16 cellular contexts compared by ENCODE assay signal in genomic region chr2:57965219-57965618, GRCh38.
DNase-seq lines count a peak whose midpoint lies in the region; ATAC-seq, FAIRE-seq and TF ChIP-seq lines count a peak whose summit lies in the region.
"Had no signal": no experiment of that assay in that cellular context is flagged by ENCODE, and none has a peak within 500 bp of the region (broad histone marks: within the 10 kb centered on the region; RNA-seq: fewer than 3 reads in every experiment).

No MANE protein-coding gene starts in this region.

- POLR2A ChIA-PET in HepG2 (lab: Yijun Ruan, JAX): no interaction called here

- no peaks in the 10 kb centered on the region for H3K9me3 ChIP-seq in HepG2 (ENCODE audit: low read length)
- no peaks in the 10 kb centered on the region for H3K9me3 ChIP-seq in right lobe of liver

- H3K4me3 ChIP-seq in HepG2 (replicated peaks in 1 of 3; ENCODE audit: insufficient read depth in 1 of 3, low read depth in 2 of 3, low read length in 3 of 3) (no peak overlapping the region), right lobe of liver (no peak overlapping the region)
- H3K4me3 ChIP-seq: GM23338 had no signal

- no peak overlapping the region for H3K9ac ChIP-seq in HepG2 (ENCODE audit: insufficient read depth, low read depth, low read length)

- TF ChIP-seq RAD21 in HepG2 (CRISPR knock-in tag; IDR thresholded peaks at IDR 0.05): no peak
- TF ChIP-seq RAD21 in Ishikawa (IDR thresholded peaks at IDR 0.05; ENCODE audit: low read depth): no peak

- H2AFZ ChIP-seq in HepG2 (ENCODE audit: low read length): no peak overlapping the region
- H2AFZ ChIP-seq: GM23338 had no signal

- H3K27ac ChIP-seq in HepG2 (ENCODE audit: extremely low read length, insufficient read depth, low read length) (no peak overlapping the region), right lobe of liver (no peak overlapping the region)
- H3K27ac ChIP-seq: C4-2B had no signal

- H3K79me2 ChIP-seq in HepG2 (ENCODE audit: insufficient read depth, low read length): no peaks in the 10 kb centered on the region

- H3K36me3 ChIP-seq in HepG2 (replicated peaks in 1 of 2; ENCODE audit: control insufficient read depth in 1 of 2, insufficient read depth in 2 of 2, low read length in 2 of 2): no peaks in the 10 kb centered on the region
- H3K36me3 ChIP-seq in right lobe of liver: no peaks in the 10 kb centered on the region

- ATAC-seq in HepG2: no peak
- ATAC-seq in right lobe of liver: no peak
- ATAC-seq: CD8-positive, alpha-beta T cell; GM23338; HCT116 had no signal

- no peaks in the 10 kb centered on the region for H3K4me1 ChIP-seq in HepG2 (ENCODE audit: insufficient read depth, low read length)
- H3K4me1 ChIP-seq in right lobe of liver: no peaks in the 10 kb centered on the region

- TF ChIP-seq EP300 in HepG2 (IDR thresholded peaks at IDR 0.05; ENCODE audit: low read depth in 2 of 2, low read length in 2 of 2) (no peak), HepG2 (CRISPR knock-in tag; IDR thresholded peaks at IDR 0.05; ENCODE audit: borderline replicate concordance) (no peak), Ishikawa (IDR thresholded peaks at IDR 0.05; ENCODE audit: borderline replicate concordance) (no peak)

- DNase-seq in HepG2 (ENCODE audit: low spot score) (no peak), right lobe of liver (no peak), SK-MEL-5 (ENCODE audit: low read depth, low spot score) (peak; percentile 53), C1 segment of cervical spinal cord (lab: John Stamatoyannopoulos, UW) (no peak), head of caudate nucleus (no peak)
- DNase-seq in activated T-cell treated with anti-CD3 and anti-CD28 coated beads, Interleukin-2, amount 50 U/mL, for 1 hour: no peak
- DNase-seq: CD4-positive, CD25-positive, alpha-beta regulatory T cell; CD8-positive, alpha-beta T cell; DMS79 treated with DMSO at 0.1 percent for 48 hours; GF-D8; H9 had no signal

- in situ Hi-C loops in HepG2 (cut with HindIII; ENCODE audit: extremely low pct_ligation_motif_present, low pct_unique_long_range_greater_than_20kb) (no loop called here), SK-MEL-5 (cut with HindIII; ENCODE audit: low pct_unique_long_range_greater_than_20kb, low sequenced_read_pairs) (no loop called here)

- no peak for FAIRE-seq in HepG2 (lab: Jason Lieb, UNC)
- FAIRE-seq: D721Med had no signal

- TF ChIP-seq POLR2A in HepG2 (IDR thresholded peaks at IDR 0.05; ENCODE audit: insufficient read depth in 1 of 2, low read depth in 2 of 2, low read length in 2 of 2) (no peak), right lobe of liver (IDR thresholded peaks at IDR 0.05) (no peak)

- H3K4me2 ChIP-seq in HepG2 (ENCODE audit: low read depth, low read length): no peak overlapping the region
- H3K4me2 ChIP-seq: GM23338 had no signal

- 4% methylated on average over 1 of the region's 1 CpG for WGBS in HepG2 (ENCODE audit: low lambda C conversion rate)
- 90% methylated on average over 1 of the region's 1 CpG for WGBS in right lobe of liver (ENCODE audit: insufficient coverage, low coverage, low lambda C conversion rate, missing lambda C conversion rate)

- no TSS peak for BruUV-seq in HepG2 (replicated peaks; lab: Mats Ljungman, UMichigan)

- H3K27me3 ChIP-seq in HepG2 (ENCODE audit: control insufficient read depth in 1 of 2, insufficient read depth in 2 of 2, low read length in 2 of 2) (no peaks in the 10 kb centered on the region), right lobe of liver (no peaks in the 10 kb centered on the region)

- TF ChIP-seq CTCF in HepG2 (CRISPR knock-in tag; IDR thresholded peaks at IDR 0.05) (no peak), right lobe of liver (IDR thresholded peaks at IDR 0.05) (no peak)

- intact Hi-C loops in HepG2 (cut with micrococcal nuclease; ENCODE audit: unreplicated experiment) (no loop called here), right lobe of liver (cut with DNase I) (no loop called here), head of caudate nucleus (cut with DNase I) (no loop called here)

- H4K20me1 ChIP-seq in HepG2 (ENCODE audit: insufficient read depth, low read length): no peaks in the 10 kb centered on the region

- CTCF ChIA-PET in HepG2 (lab: Yijun Ruan, JAX; ENCODE audit: low intra/inter-chr PET ratio, low total read pairs): no interaction called here

TF ChIP-seq in HepG2, 621 proteins besides CTCF, POLR2A, EP300 and RAD21:
- TF ChIP-seq SP1 (IDR thresholded peaks at IDR 0.05) (no peak), SP1 (CRISPR knock-in tag; IDR thresholded peaks at IDR 0.05) (no peak), LCORL (IDR thresholded peaks at IDR 0.05) (peak; percentile 89), LCORL (CRISPR knock-in tag; IDR thresholded peaks at IDR 0.05) (no peak)

TF ChIP-seq in Ishikawa, 13 proteins besides CTCF, POLR2A, EP300 and RAD21:
- TF ChIP-seq REST (IDR thresholded peaks at IDR 0.05; ENCODE audit: low read depth) (no peak), NFIC (IDR thresholded peaks at IDR 0.05) (peak; percentile 48; the same call in 1 of the 2 replicates), FOXM1 (IDR thresholded peaks at IDR 0.05; ENCODE audit: borderline replicate concordance, low read depth) (no peak), TAF1 (IDR thresholded peaks at IDR 0.05; ENCODE audit: low read depth) (no peak), YY1 (IDR thresholded peaks at IDR 0.05; ENCODE audit: low read depth) (no peak), TCF12 (IDR thresholded peaks at IDR 0.05; ENCODE audit: low read depth) (no peak), CEBPB (IDR thresholded peaks at IDR 0.05) (no peak)
